Comparison of ENCODE assay signal across 16 cellular contexts in the genomic region with DNA sequence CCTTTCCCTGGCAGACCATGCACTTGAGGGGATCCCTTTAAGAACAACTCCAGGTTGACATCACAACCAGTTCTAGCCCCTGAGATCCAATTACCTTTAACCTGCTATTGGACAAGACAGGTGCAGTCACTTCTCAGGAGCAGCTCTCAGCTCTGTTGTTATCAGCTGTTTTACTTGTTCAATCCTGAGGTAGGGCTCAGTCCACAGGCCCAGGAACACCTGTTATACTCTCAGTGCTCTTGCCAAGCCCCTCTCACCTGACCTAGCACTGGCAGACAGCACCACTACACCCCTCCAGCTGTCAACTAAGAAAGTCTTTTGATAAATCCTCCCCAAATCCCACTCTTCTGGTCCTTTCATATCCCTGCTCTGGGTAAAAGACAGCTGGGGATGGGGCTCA.
A peak's percentile ranks its signal among the peaks of the same experiment; 100 is the strongest.
DNase-seq lines count a peak whose midpoint lies in the region; ATAC-seq lines count a peak whose summit lies in the region.
"Had no signal": no experiment of that assay in that cellular context is flagged by ENCODE, and none has a peak within 500 bp of the region (broad histone marks: within the 10 kb centered on the region; RNA-seq: fewer than 3 reads in every experiment).

No MANE protein-coding gene starts in this region.

- no peaks in the 10 kb centered on the region for H3K36me3 ChIP-seq in mesenchymal stem cell (ENCODE audit: control insufficient read depth in 1 of 2, insufficient read depth in 2 of 2, low read depth in 1 of 2, low read length in 2 of 2)
- H3K36me3 ChIP-seq: BE2C had no signal

- H3K9me3 ChIP-seq in mesenchymal stem cell (ENCODE audit: control insufficient read depth, low read length) = no peaks in the 10 kb centered on the region
- H3K9me3 ChIP-seq: A549, BE2C had no signal

- no peak overlapping the region for H4K91ac ChIP-seq in mesenchymal stem cell (ENCODE audit: low read length)

- no peak overlapping the region for H3K23ac ChIP-seq in mesenchymal stem cell (ENCODE audit: low read length in 2 of 2)

- H3K4me3 ChIP-seq in mesenchymal stem cell (ENCODE audit: insufficient read depth in 1 of 2, low read depth in 1 of 2, low read length in 2 of 2) = no peak overlapping the region
- H3K4me3 ChIP-seq: A549, GM12878 had no signal

- ATAC-seq in stimulated activated naive CD8-positive, alpha-beta T cell treated with anti-CD3 and anti-CD28 coated beads, Interleukin-15, amount 100 ng/mL, for 72 hours = peak; percentile 33
- ATAC-seq in stimulated activated naive CD8-positive, alpha-beta T cell treated with anti-CD3 and anti-CD28 coated beads, Interleukin-15, Interleukin-2, amounts not matched to agents 100 U/mL and 50 U/mL, for 24 hours = no peak
- peak; percentile 28 for ATAC-seq in stimulated activated memory B cell treated with anti-CD40 and anti-IgM and Interleukin-4, amounts not matched to agents 10 μg/mL and 1 μg/mL and 100 μg/mL, for 72 hours
- ATAC-seq: GM12878 had no signal

- DNase-seq in stimulated activated naive CD8-positive, alpha-beta T cell treated with anti-CD3 and anti-CD28 coated beads, Interleukin-15, amount 100 ng/mL, for 72 hours = no peak
- DNase-seq in stimulated activated naive CD8-positive, alpha-beta T cell treated with anti-CD3 and anti-CD28 coated beads, Interleukin-15, Interleukin-2, amounts not matched to agents 100 U/mL and 50 U/mL, for 24 hours = no peak
- peak; percentile 73 for DNase-seq in NCI-H524 treated with DMSO at 0.1 percent for 48 hours (lab: John Stamatoyannopoulos, UW)
- DNase-seq in mesenchymal stem cell = no peak
- DNase-seq in SIG-M5 (lab: John Stamatoyannopoulos, UW) = no peak
- no peak for DNase-seq in superior temporal gyrus (ENCODE audit: extremely low spot score)
- no peak for DNase-seq in A172 (ENCODE audit: low spot score)
- DNase-seq: BE2C; CD4-positive, alpha-beta memory T cell; DMS79; HCEC 1CT had no signal

- no peak overlapping the region for H2AFZ ChIP-seq in mesenchymal stem cell (ENCODE audit: low read depth, low read length)

- no peak overlapping the region for H4K8ac ChIP-seq in mesenchymal stem cell (ENCODE audit: low read length)

- no peak overlapping the region for H3K18ac ChIP-seq in mesenchymal stem cell (ENCODE audit: low read depth in 1 of 2, low read length in 2 of 2)

- H3K36me3 Mint-ChIP-seq in stimulated activated memory B cell treated with anti-CD40 and anti-IgM and Interleukin-4, amounts not matched to agents 10 μg/mL and 1 μg/mL and 100 μg/mL, for 72 hours = no peaks in the 10 kb centered on the region
- H3K36me3 Mint-ChIP-seq: CD4-positive, alpha-beta memory T cell had no signal

- no peak overlapping the region for H3K27ac Mint-ChIP-seq in stimulated activated naive CD8-positive, alpha-beta T cell treated with anti-CD3 and anti-CD28 coated beads, Interleukin-15, amount 100 ng/mL, for 72 hours
- H3K27ac Mint-ChIP-seq in stimulated activated memory B cell treated with anti-CD40 and anti-IgM and Interleukin-4, amounts not matched to agents 10 μg/mL and 1 μg/mL and 100 μg/mL, for 72 hours = no peak overlapping the region

- H3K4me1 ChIP-seq in mesenchymal stem cell (ENCODE audit: control insufficient read depth, insufficient read depth, low read depth, low read length) = peaks cover 2% of the 10 kb centered on the region
- H3K4me1 ChIP-seq: BE2C had no signal

- H3K4me2 ChIP-seq in mesenchymal stem cell (ENCODE audit: low read length, poor library complexity, severe bottlenecking) = no peak overlapping the region

- no peak overlapping the region for H2BK120ac ChIP-seq in mesenchymal stem cell (ENCODE audit: low read depth, low read length)

- no peak overlapping the region for H3K9ac ChIP-seq in mesenchymal stem cell (ENCODE audit: low read length)

- no peak overlapping the region for H3K14ac ChIP-seq in mesenchymal stem cell (ENCODE audit: low read length in 2 of 2)

- H3K9me3 Mint-ChIP-seq in stimulated activated naive CD8-positive, alpha-beta T cell treated with anti-CD3 and anti-CD28 coated beads, Interleukin-15, amount 100 ng/mL, for 72 hours = no peaks in the 10 kb centered on the region
- H3K9me3 Mint-ChIP-seq in stimulated activated memory B cell treated with anti-CD40 and anti-IgM and Interleukin-4, amounts not matched to agents 10 μg/mL and 1 μg/mL and 100 μg/mL, for 72 hours = no peaks in the 10 kb centered on the region
- H3K9me3 Mint-ChIP-seq: CD4-positive, alpha-beta memory T cell had no signal

- peak overlapping the region; percentile 98 for H2AK5ac ChIP-seq in mesenchymal stem cell (ENCODE audit: low read length, severe bottlenecking)

- peak overlapping the region; percentile 46 for H2BK5ac ChIP-seq in mesenchymal stem cell (ENCODE audit: low read depth, low read length, poor library complexity, severe bottlenecking)

- H3K27ac ChIP-seq in mesenchymal stem cell (ENCODE audit: low read length, poor library complexity, severe bottlenecking) = peak overlapping the region; percentile 99
- H3K27ac ChIP-seq: A549, C4-2B, HL-60 had no signal

- H3K27me3 ChIP-seq in mesenchymal stem cell (ENCODE audit: control insufficient read depth in 1 of 2, insufficient read depth in 1 of 2, low read length in 2 of 2) = no peaks in the 10 kb centered on the region
- H3K27me3 ChIP-seq: BE2C had no signal

- H3K79me1 ChIP-seq in mesenchymal stem cell (replicated peaks; ENCODE audit: low read length, poor library complexity, severe bottlenecking) = no peaks in the 10 kb centered on the region

- no peaks in the 10 kb centered on the region for H3K4me1 Mint-ChIP-seq in stimulated activated naive CD8-positive, alpha-beta T cell treated with anti-CD3 and anti-CD28 coated beads, Interleukin-15, amount 100 ng/mL, for 72 hours
- H3K4me1 Mint-ChIP-seq in stimulated activated memory B cell treated with anti-CD40 and anti-IgM and Interleukin-4, amounts not matched to agents 10 μg/mL and 1 μg/mL and 100 μg/mL, for 72 hours = no peaks in the 10 kb centered on the region
- H3K4me1 Mint-ChIP-seq: CD4-positive, alpha-beta memory T cell had no signal

- H3K4ac ChIP-seq in mesenchymal stem cell (ENCODE audit: low read depth in 1 of 2, low read length in 2 of 2) = no peak overlapping the region

- no peak overlapping the region for H3K4me3 Mint-ChIP-seq in stimulated activated naive CD8-positive, alpha-beta T cell treated with anti-CD3 and anti-CD28 coated beads, Interleukin-15, amount 100 ng/mL, for 72 hours
- H3K4me3 Mint-ChIP-seq in stimulated activated memory B cell treated with anti-CD40 and anti-IgM and Interleukin-4, amounts not matched to agents 10 μg/mL and 1 μg/mL and 100 μg/mL, for 72 hours = no peak overlapping the region
- H3K4me3 Mint-ChIP-seq: CD4-positive, alpha-beta memory T cell had no signal

- H2BK15ac ChIP-seq in mesenchymal stem cell (ENCODE audit: low read depth, poor library complexity, severe bottlenecking) = no peak overlapping the region

- peaks cover 15% of the 10 kb centered on the region for H3K27me3 Mint-ChIP-seq in stimulated activated naive CD8-positive, alpha-beta T cell treated with anti-CD3 and anti-CD28 coated beads, Interleukin-15, amount 100 ng/mL, for 72 hours
- H3K27me3 Mint-ChIP-seq in stimulated activated memory B cell treated with anti-CD40 and anti-IgM and Interleukin-4, amounts not matched to agents 10 μg/mL and 1 μg/mL and 100 μg/mL, for 72 hours = no peaks in the 10 kb centered on the region

- H2BK12ac ChIP-seq in mesenchymal stem cell (ENCODE audit: low read length in 2 of 2) = no peak overlapping the region
